ENCODE assay signal across 1 cellular context in the genomic region with DNA sequence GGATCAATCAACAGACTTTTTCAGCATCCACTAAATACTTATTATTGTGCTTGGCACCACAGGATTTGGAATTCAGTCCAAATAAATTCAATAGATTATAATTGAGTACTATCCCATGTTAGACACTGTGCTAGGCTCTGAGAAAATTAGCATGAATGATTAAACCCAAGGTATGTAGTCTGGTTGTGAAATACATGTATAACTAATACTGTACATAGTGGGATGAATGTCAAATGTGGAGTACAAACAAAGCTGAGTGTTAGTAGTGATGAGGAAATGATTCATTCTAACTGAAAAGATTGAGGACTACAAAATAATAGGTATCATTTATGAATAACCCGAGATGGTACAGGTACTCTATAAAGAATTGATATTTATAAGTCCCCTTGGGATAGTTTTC.
TF ChIP-seq lines count a peak whose summit lies in the region.

No MANE protein-coding gene starts in this region.

TF ChIP-seq in A549, 52 proteins besides CTCF, POLR2A, EP300 and RAD21 (continued from another document):
- TF ChIP-seq, protein P1, sequence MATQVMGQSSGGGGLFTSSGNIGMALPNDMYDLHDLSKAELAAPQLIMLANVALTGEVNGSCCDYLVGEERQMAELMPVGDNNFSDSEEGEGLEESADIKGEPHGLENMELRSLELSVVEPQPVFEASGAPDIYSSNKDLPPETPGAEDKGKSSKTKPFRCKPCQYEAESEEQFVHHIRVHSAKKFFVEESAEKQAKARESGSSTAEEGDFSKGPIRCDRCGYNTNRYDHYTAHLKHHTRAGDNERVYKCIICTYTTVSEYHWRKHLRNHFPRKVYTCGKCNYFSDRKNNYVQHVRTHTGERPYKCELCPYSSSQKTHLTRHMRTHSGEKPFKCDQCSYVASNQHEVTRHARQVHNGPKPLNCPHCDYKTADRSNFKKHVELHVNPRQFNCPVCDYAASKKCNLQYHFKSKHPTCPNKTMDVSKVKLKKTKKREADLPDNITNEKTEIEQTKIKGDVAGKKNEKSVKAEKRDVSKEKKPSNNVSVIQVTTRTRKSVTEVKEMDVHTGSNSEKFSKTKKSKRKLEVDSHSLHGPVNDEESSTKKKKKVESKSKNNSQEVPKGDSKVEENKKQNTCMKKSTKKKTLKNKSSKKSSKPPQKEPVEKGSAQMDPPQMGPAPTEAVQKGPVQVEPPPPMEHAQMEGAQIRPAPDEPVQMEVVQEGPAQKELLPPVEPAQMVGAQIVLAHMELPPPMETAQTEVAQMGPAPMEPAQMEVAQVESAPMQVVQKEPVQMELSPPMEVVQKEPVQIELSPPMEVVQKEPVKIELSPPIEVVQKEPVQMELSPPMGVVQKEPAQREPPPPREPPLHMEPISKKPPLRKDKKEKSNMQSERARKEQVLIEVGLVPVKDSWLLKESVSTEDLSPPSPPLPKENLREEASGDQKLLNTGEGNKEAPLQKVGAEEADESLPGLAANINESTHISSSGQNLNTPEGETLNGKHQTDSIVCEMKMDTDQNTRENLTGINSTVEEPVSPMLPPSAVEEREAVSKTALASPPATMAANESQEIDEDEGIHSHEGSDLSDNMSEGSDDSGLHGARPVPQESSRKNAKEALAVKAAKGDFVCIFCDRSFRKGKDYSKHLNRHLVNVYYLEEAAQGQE (IDR thresholded peaks at IDR 0.05), result no peak
- no peak for TF ChIP-seq MAFK (IDR thresholded peaks at IDR 0.05; ENCODE audit: partially characterized antibody)
- TF ChIP-seq BHLHE40 (IDR thresholded peaks at IDR 0.05; ENCODE audit: low read depth, low read length), result no peak
- TF ChIP-seq KDM5A (IDR thresholded peaks at IDR 0.05), result no peak
- no peak for TF ChIP-seq BCL3 (IDR thresholded peaks at IDR 0.05)
- peak; percentile 47; the same call in 1 of the 2 replicates for TF ChIP-seq JUNB (IDR thresholded peaks at IDR 0.05)
- no peak for TF ChIP-seq POLR2AphosphoS2 (conservative IDR thresholded peaks at IDR 0.05; ENCODE audit: low read length)
- TF ChIP-seq MAZ (IDR thresholded peaks at IDR 0.05; ENCODE audit: borderline replicate concordance, low read depth, low read length), result no peak
- TF ChIP-seq HOXB5 (CRISPR knock-in tag; IDR thresholded peaks at IDR 0.05), result no peak
- no peak for TF ChIP-seq HDAC2 (IDR thresholded peaks at IDR 0.05)
- no peak for TF ChIP-seq HMGXB4 (CRISPR knock-in tag; IDR thresholded peaks at IDR 0.05; ENCODE audit: borderline replicate concordance)
- TF ChIP-seq RFX5 (IDR thresholded peaks at IDR 0.05), result no peak
- no peak for TF ChIP-seq RARB (CRISPR knock-in tag; IDR thresholded peaks at IDR 0.05)
- no peak for TF ChIP-seq ESRRA (IDR thresholded peaks at IDR 0.05; ENCODE audit: borderline replicate concordance, low read length)
- peak in 1 of 2 experiments; percentile 32; a peak in 1 of 4 replicates for TF ChIP-seq CEBPB (IDR thresholded peaks at IDR 0.05)
- TF ChIP-seq, protein P2, sequence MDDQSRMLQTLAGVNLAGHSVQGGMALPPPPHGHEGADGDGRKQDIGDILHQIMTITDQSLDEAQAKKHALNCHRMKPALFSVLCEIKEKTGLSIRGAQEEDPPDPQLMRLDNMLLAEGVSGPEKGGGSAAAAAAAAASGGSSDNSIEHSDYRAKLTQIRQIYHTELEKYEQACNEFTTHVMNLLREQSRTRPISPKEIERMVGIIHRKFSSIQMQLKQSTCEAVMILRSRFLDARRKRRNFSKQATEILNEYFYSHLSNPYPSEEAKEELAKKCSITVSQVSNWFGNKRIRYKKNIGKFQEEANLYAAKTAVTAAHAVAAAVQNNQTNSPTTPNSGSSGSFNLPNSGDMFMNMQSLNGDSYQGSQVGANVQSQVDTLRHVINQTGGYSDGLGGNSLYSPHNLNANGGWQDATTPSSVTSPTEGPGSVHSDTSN (IDR thresholded peaks at IDR 0.05), result no peak
- TF ChIP-seq, protein P3, sequence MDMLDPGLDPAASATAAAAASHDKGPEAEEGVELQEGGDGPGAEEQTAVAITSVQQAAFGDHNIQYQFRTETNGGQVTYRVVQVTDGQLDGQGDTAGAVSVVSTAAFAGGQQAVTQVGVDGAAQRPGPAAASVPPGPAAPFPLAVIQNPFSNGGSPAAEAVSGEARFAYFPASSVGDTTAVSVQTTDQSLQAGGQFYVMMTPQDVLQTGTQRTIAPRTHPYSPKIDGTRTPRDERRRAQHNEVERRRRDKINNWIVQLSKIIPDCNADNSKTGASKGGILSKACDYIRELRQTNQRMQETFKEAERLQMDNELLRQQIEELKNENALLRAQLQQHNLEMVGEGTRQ (IDR thresholded peaks at IDR 0.05), result no peak
TF ChIP-seq in A549: peak in this region for 3.
